ENCODE assay signal across 8 cellular contexts in genomic region chr5:136249678-136250266, GRCh38. TPM values are rescaled to one million over a fixed set of nuclear protein-coding genes. Genes with fewer than 3 reads are reported as not detected.
DNase-seq lines count a peak whose midpoint lies in the region; ATAC-seq, FAIRE-seq and TF ChIP-seq lines count a peak whose summit lies in the region.

No MANE protein-coding gene starts in this region.

- H3K9me3 ChIP-seq in endothelial cell of umbilical vein (replicated peaks; ENCODE audit: control insufficient read depth, insufficient read depth, low read length), result no peaks in the 10 kb centered on the region
- no peaks in the 10 kb centered on the region for H3K9me3 ChIP-seq in mucosa of descending colon

- intact Hi-C loops in endothelial cell of umbilical vein (cut with micrococcal nuclease) (loop anchor here (1.0 to 5.0 kb wide), 5 partner anchors 123 to 1250 kb away; partner anchors contain the start of gene SPOCK1), mucosa of descending colon (cut with DNase I, micrococcal nuclease) (loop anchor here (5.0 to 10.0 kb wide), 3 partner anchors 175 to 523 kb away; no protein-coding TSS in a partner anchor)

- POLR2A ChIA-PET in endothelial cell of umbilical vein (lab: Charles Lee), result no interaction called here

- TF ChIP-seq POLR2A in endothelial cell of umbilical vein (IDR thresholded peaks at IDR 0.05; ENCODE audit: low read depth, low read length), result no peak

- H3K4me3 ChIP-seq in endothelial cell of umbilical vein (replicated peaks in 1 of 3; ENCODE audit: insufficient read depth in 1 of 3, low read depth in 1 of 3, low read length in 3 of 3) (no peak overlapping the region), mucosa of descending colon (no peak overlapping the region)

- no peaks in the 10 kb centered on the region for H3K9me3 Mint-ChIP-seq in activated T-helper 17 cell treated with anti-CD3 and anti-CD28 coated beads, Interleukin-2, amount 50 U/mL, for 72 hours

- H3K27me3 ChIP-seq in endothelial cell of umbilical vein (ENCODE audit: control insufficient read depth in 2 of 2, insufficient read depth in 2 of 2, low read length in 2 of 2), result peaks cover 5 to 13% of the 10 kb centered on the region in 2 experiments

- no peaks in the 10 kb centered on the region for H3K79me2 ChIP-seq in endothelial cell of umbilical vein (ENCODE audit: control insufficient read depth, insufficient read depth, low read length)

- no peaks in the 10 kb centered on the region for H3K36me3 ChIP-seq in endothelial cell of umbilical vein (ENCODE audit: control insufficient read depth in 2 of 2, extremely low read depth in 1 of 2, insufficient read depth in 2 of 2, low read length in 2 of 2)
- H3K36me3 ChIP-seq in mucosa of descending colon (ENCODE audit: low read depth), result no peaks in the 10 kb centered on the region

- no peaks in the 10 kb centered on the region for H3K9me1 ChIP-seq in endothelial cell of umbilical vein (replicated peaks; ENCODE audit: control insufficient read depth, extremely low read depth, insufficient read depth, low read length)

- TF ChIP-seq CTCF in endothelial cell of umbilical vein (IDR thresholded peaks at IDR 0.05; ENCODE audit: extremely low read depth in 1 of 2, insufficient read depth in 1 of 2, low read depth in 1 of 2, low read length in 2 of 2) (peak; percentile 84 to 87), mucosa of descending colon (IDR thresholded peaks at IDR 0.05) (peak; percentile 38)

- H3K27me3 Mint-ChIP-seq in activated T-helper 17 cell treated with anti-CD3 and anti-CD28 coated beads, Interleukin-2, amount 50 U/mL, for 72 hours, result no peaks in the 10 kb centered on the region

- no peak overlapping the region for H3K27ac ChIP-seq in endothelial cell of umbilical vein (ENCODE audit: insufficient read depth, low read depth, low read length)

- no peaks in the 10 kb centered on the region for H3K4me1 Mint-ChIP-seq in activated T-helper 17 cell treated with anti-CD3 and anti-CD28 coated beads, Interleukin-2, amount 50 U/mL, for 72 hours

- CTCF ChIA-PET in endothelial cell of umbilical vein (lab: Charles Lee), result interaction anchor here (0.6 to 3.8 kb wide), 37 partner anchors 9 to 1355 kb away, joined by 3 to 155 read pairs (median 5); partner anchors contain the start of gene TRPC7

- DNase-seq in stimulated activated CD4-positive, alpha-beta T cell treated with anti-CD3 and anti-CD28 coated beads, Interleukin-1b, Interleukin-23, amount 100 ng/mL, for 48 hours, result peak; percentile 2
- no peak for DNase-seq in stimulated activated CD4-positive, alpha-beta T cell treated with anti-CD3 and anti-CD28 coated beads, Interleukin-4, amount 100 ng/mL, for 1 hour
- DNase-seq in LHCN-M2 (ENCODE audit: low read depth) (peak; percentile 49), RPMI8226 (peak; percentile 51), endothelial cell of umbilical vein (ENCODE audit: low read depth, low spot score) (peak; percentile 64), mucosa of descending colon (peak in 2 of 3 donors; percentile 61 to 76), NK-92 (lab: John Stamatoyannopoulos, UW; ENCODE audit: unreplicated experiment) (no peak)

- H3K4me1 ChIP-seq in endothelial cell of umbilical vein (ENCODE audit: control insufficient read depth, extremely low read depth, insufficient read depth, low read length), result no peaks in the 10 kb centered on the region
- no peaks in the 10 kb centered on the region for H3K4me1 ChIP-seq in mucosa of descending colon (ENCODE audit: low read depth)

- H3K27ac Mint-ChIP-seq in activated T-helper 17 cell treated with anti-CD3 and anti-CD28 coated beads, Interleukin-2, amount 50 U/mL, for 72 hours, result no peak overlapping the region

- peak; percentile 64 for ATAC-seq in mucosa of descending colon
- no peak for ATAC-seq in activated T-helper 17 cell treated with anti-CD3 and anti-CD28 coated beads, Interleukin-2, amount 50 U/mL, for 72 hours (replicated peaks)

- dilution Hi-C loops in endothelial cell of umbilical vein (cut with MboI; ENCODE audit: extremely low pct_ligation_motif_present, low sequenced_read_pairs), result no loop called here

- H3K4me2 ChIP-seq in endothelial cell of umbilical vein (ENCODE audit: insufficient read depth, low read length), result no peak overlapping the region

- H3K36me3 Mint-ChIP-seq in activated T-helper 17 cell treated with anti-CD3 and anti-CD28 coated beads, Interleukin-2, amount 50 U/mL, for 72 hours (ENCODE audit: low read depth), result no peaks in the 10 kb centered on the region

- peak; percentile 82 for FAIRE-seq in endothelial cell of umbilical vein (lab: Jason Lieb, UNC)

- no peak overlapping the region for H2AFZ ChIP-seq in endothelial cell of umbilical vein (ENCODE audit: low read depth, low read length)

- no peak overlapping the region for H3K4me3 Mint-ChIP-seq in activated T-helper 17 cell treated with anti-CD3 and anti-CD28 coated beads, Interleukin-2, amount 50 U/mL, for 72 hours

- H3K9ac ChIP-seq in endothelial cell of umbilical vein (replicated peaks; ENCODE audit: extremely low read depth, insufficient read depth, low read length), result no peak overlapping the region

- no TSS peak for BruUV-seq in endothelial cell of umbilical vein (replicated peaks; lab: Mats Ljungman, UMichigan)

- H4K20me1 ChIP-seq in endothelial cell of umbilical vein (replicated peaks; ENCODE audit: control insufficient read depth, extremely low read depth, insufficient read depth, low read length), result no peaks in the 10 kb centered on the region

TF ChIP-seq in endothelial cell of umbilical vein, 7 proteins besides CTCF, POLR2A, EP300 and RAD21:
- no peak for TF ChIP-seq MYC (IDR thresholded peaks at IDR 0.05; ENCODE audit: low read depth, low read length)
- TF ChIP-seq JUN (IDR thresholded peaks at IDR 0.05; ENCODE audit: borderline replicate concordance, insufficient read depth, insufficient read length, low read depth), result no peak
- TF ChIP-seq GATA2 (IDR thresholded peaks at IDR 0.05; ENCODE audit: insufficient read depth, insufficient read length, low read depth, low read length), result no peak
- TF ChIP-seq POLR2AphosphoS5 (IDR thresholded peaks at IDR 0.05; ENCODE audit: insufficient read depth, low read depth, low read length), result no peak
- TF ChIP-seq EZH2 (IDR thresholded peaks at IDR 0.05; ENCODE audit: borderline replicate concordance, low read depth, low read length, severe bottlenecking), result no peak
- TF ChIP-seq, protein P1, sequence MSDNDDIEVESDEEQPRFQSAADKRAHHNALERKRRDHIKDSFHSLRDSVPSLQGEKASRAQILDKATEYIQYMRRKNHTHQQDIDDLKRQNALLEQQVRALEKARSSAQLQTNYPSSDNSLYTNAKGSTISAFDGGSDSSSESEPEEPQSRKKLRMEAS (IDR thresholded peaks at IDR 0.05; ENCODE audit: insufficient read depth, insufficient read length), result no peak
- TF ChIP-seq FOS (IDR thresholded peaks at IDR 0.05; ENCODE audit: borderline replicate concordance, insufficient read depth, low read length), result no peak

RNA-seq across cellular contexts. Expression of gene SMIM32, which starts 56.8 kb away (rescaled TPM):
- not detected in 2 replicates for total RNA-seq in LHCN-M2 (2014; rRNA removed)
- not detected for polyA plus RNA-seq in LHCN-M2 (2012)
- total RNA-seq in endothelial cell of umbilical vein, result not detected in 2 replicates
- not detected in 2 replicates for polyA plus RNA-seq in endothelial cell of umbilical vein
- not detected in 2 replicates for polyA plus RNA-seq in endothelial cell of umbilical vein (2011; cell fraction: cytosol; rRNA removed)
- polyA plus RNA-seq in endothelial cell of umbilical vein (2011; cell fraction: nucleus; rRNA removed), result not detected in 2 replicates
- polyA plus RNA-seq in endothelial cell of umbilical vein (2012), result not detected in 2 replicates
- not detected in 2 replicates for polyA minus RNA-seq in endothelial cell of umbilical vein
- not detected for polyA minus RNA-seq in endothelial cell of umbilical vein (2011; cell fraction: cytosol; rRNA and poly(A)+ RNA removed)
- not detected in 2 replicates for polyA minus RNA-seq in endothelial cell of umbilical vein (2011; cell fraction: nucleus; rRNA and poly(A)+ RNA removed)
- total RNA-seq in mucosa of descending colon, result 10 to 100 TPM in 1 of 3 donors, 1 to 10 TPM in 2; 1.3 to 14.4 (median 7.9) TPM
- total RNA-seq in activated T-helper 17 cell treated with anti-CD3 and anti-CD28 coated beads, Interleukin-2, amount 50 U/mL, for 72 hours, result not detected

Comparison
In these comparisons a context has a peak if more than half of its experiments do, and no peak if none do; other contexts are left out.
1. DNase-seq: peak in stimulated activated CD4-positive, alpha-beta T cell treated with anti-CD3 and anti-CD28 coated beads, Interleukin-1b, Interleukin-23, amount 100 ng/mL, for 48 hours (single experiment), LHCN-M2 (single experiment), RPMI8226 (single experiment), endothelial cell of umbilical vein (single experiment) and mucosa of descending colon (2 of 3); none in stimulated activated CD4-positive, alpha-beta T cell treated with anti-CD3 and anti-CD28 coated beads, Interleukin-4, amount 100 ng/mL, for 1 hour (single experiment) and NK-92 (single experiment).